Comparison of ENCODE assay signal across 8 cellular contexts in the genomic region with DNA sequence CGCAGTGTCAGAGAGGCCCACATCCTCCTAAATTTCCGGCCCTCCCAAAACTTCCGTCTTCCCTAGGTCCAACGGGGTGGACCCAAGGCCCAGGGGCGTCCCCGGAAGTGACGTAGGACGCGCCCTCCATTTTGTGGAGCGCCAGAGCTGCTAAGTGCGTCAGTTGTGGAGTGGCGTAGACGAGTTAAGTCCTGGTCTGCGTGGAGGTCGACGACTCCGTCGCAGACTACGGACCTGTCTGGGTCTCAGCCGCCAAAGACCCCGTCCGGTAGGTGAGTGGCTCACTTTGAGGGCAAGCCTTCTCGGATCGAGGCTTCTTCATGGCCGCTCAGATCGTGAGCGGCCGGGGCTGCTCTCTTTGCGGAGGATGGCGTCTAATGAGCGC. TPM values are rescaled to one million over a fixed set of nuclear protein-coding genes. Genes with fewer than 3 reads are reported as not detected.
DNase-seq lines count a peak whose midpoint lies in the region; ATAC-seq, FAIRE-seq and TF ChIP-seq lines count a peak whose summit lies in the region.

A gene (plus strand): TSS at position 159 of the 385 bp plus-strand sequence. CDS start 1,015 bp downstream, outside the sequence.

- peak within 1 kb of the TSS; percentile 98 for H2AK5ac ChIP-seq in H1 (ENCODE audit: low read depth, low read length)

- TF ChIP-seq CTCF in H1 (IDR thresholded peaks at IDR 0.05; ENCODE audit: control extremely low read depth in 1 of 3, insufficient read depth in 1 of 3, low read depth in 1 of 3, low read length in 3 of 3), result no peak

- peak within 1 kb of the TSS; percentile 99 for H4K5ac ChIP-seq in H1 (ENCODE audit: insufficient read length, low read depth, low read length)

- no peaks in the 10 kb centered on the region for H3K27me3 ChIP-seq in H1 (replicated peaks in 1 of 4; ENCODE audit: control insufficient read depth in 3 of 4, extremely low read depth in 1 of 4, insufficient read depth in 3 of 4, low read length in 3 of 4)

- peaks cover 36 to 42% (median 39%) of the 10 kb centered on the region in 4 experiments for H3K36me3 ChIP-seq in H1 (ENCODE audit: control insufficient read depth in 2 of 4, insufficient read depth in 4 of 4, low read length in 3 of 4)

- peaks cover 31% of the 10 kb centered on the region for H3K4me1 Mint-ChIP-seq in memory B cell

- H3K4me3 Mint-ChIP-seq in memory B cell, result peak within 1 kb of the TSS; percentile 98

- H3K79me2 ChIP-seq in H1 (ENCODE audit: control insufficient read depth in 1 of 2, insufficient read depth in 2 of 2, low read length in 2 of 2), result peaks cover 6 to 37% of the 10 kb centered on the region in 2 experiments

- peaks cover 14 to 15% of the 10 kb centered on the region in 2 experiments for H4K20me1 ChIP-seq in H1 (replicated peaks in 1 of 2; ENCODE audit: control insufficient read depth in 1 of 2, insufficient read depth in 2 of 2, low read length in 2 of 2)

- no peaks in the 10 kb centered on the region for H3K9me3 ChIP-seq in H1 (ENCODE audit: insufficient read depth in 2 of 2, low read depth in 1 of 2, low read length in 1 of 2)

- H3K4me1 ChIP-seq in H1 (replicated peaks in 1 of 4; ENCODE audit: control insufficient read depth in 3 of 4, insufficient read depth in 4 of 4, low read length in 3 of 4), result peaks cover 0 to 5% (median 3%) of the 10 kb centered on the region in 4 experiments; a peak in 5 of 7 replicates

- no peak within 1 kb of the TSS for H2BK20ac ChIP-seq in H1 (ENCODE audit: low read length)

- WGBS in H1 (ENCODE audit: extremely low coverage in 1 of 2, insufficient coverage in 1 of 2, insufficient read length in 1 of 2, insufficient replicate concordance in 2 of 2, low coverage in 1 of 2, low lambda C conversion rate in 2 of 2, missing lambda C conversion rate in 1 of 2), 2 experiments, result 2% methylated on average over 30 of the region's 31 CpGs; no CpG with 5 or more reads in 1 of the 2 experiments

- peaks cover 3% of the 10 kb centered on the region; the same call in 1 of the 2 replicates for H3K23me2 ChIP-seq in H1 (ENCODE audit: low read depth, low read length)

- H3K14ac ChIP-seq in H1 (ENCODE audit: insufficient read length), result no peak within 1 kb of the TSS

- peak within 1 kb of the TSS; percentile 99 for H3K18ac ChIP-seq in H1 (ENCODE audit: extremely low read depth, low read length)

- ATAC-seq in GM21367 (IDR thresholded peaks at IDR 0.05; ENCODE audit: unreplicated experiment) (peak; percentile 78), memory B cell (ENCODE audit: low read depth) (peak; percentile 83)

- no peak within 1 kb of the TSS for H3K23ac ChIP-seq in H1 (ENCODE audit: insufficient read length)

- H3K27ac Mint-ChIP-seq in memory B cell, result peak within 1 kb of the TSS; percentile 98

- peaks cover 9% of the 10 kb centered on the region; the same call in 1 of the 2 replicates for H3K79me1 ChIP-seq in H1 (ENCODE audit: low read depth, low read length)

- TF ChIP-seq RAD21 in H1 (IDR thresholded peaks at IDR 0.05 in 1 of 2, conservative IDR thresholded peaks at IDR 0.05 in 1 of 2; ENCODE audit: low read depth in 2 of 2, low read length in 2 of 2), result no peak

- FAIRE-seq in HTR-8/SVneo (lab: Jason Lieb, UNC) (no peak), H1 (lab: Jason Lieb, UNC) (no peak)

- TF ChIP-seq EP300 in H1 (IDR thresholded peaks at IDR 0.05; ENCODE audit: borderline replicate concordance in 1 of 2, low read depth in 2 of 2, low read length in 2 of 2), result no peak

- peak within 1 kb of the TSS; percentile 99 for H3K27ac ChIP-seq in H1 (ENCODE audit: low read depth, low read length)

- H3K27me3 Mint-ChIP-seq in memory B cell, result no peaks in the 10 kb centered on the region

- H4K8ac ChIP-seq in H1 (ENCODE audit: extremely low read depth, insufficient read depth, low read length), result peak within 1 kb of the TSS; percentile 100

- peaks cover 1% of the 10 kb centered on the region for H3K9me3 Mint-ChIP-seq in memory B cell

- H3K4ac ChIP-seq in H1 (replicated peaks; ENCODE audit: insufficient read length, low read depth, low read length), result peak within 1 kb of the TSS; percentile 94

- peak within 1 kb of the TSS; percentile 62 to 70 for H3K4me2 ChIP-seq in H1 (ENCODE audit: insufficient read depth in 1 of 2, low read depth in 2 of 2, low read length in 2 of 2)

- H3K56ac ChIP-seq in H1 (replicated peaks; ENCODE audit: insufficient read length, low read depth, low read length), result peak within 1 kb of the TSS; percentile 94

- CTCF ChIA-PET in H1 (lab: Charles Lee; ENCODE audit: partially characterized antibody), result interaction anchor here (0.6 to 1.0 kb wide), 5 partner anchors 36 to 298 kb away, joined by 3 to 4 read pairs (median 3); no protein-coding TSS in a partner anchor

- H4K91ac ChIP-seq in H1 (replicated peaks; ENCODE audit: insufficient read length, low read length), result peak within 1 kb of the TSS; percentile 92

- H3K36me3 Mint-ChIP-seq in memory B cell, result peaks cover 37% of the 10 kb centered on the region

- POLR2A ChIA-PET in H1 (lab: Charles Lee; ENCODE audit: partially characterized antibody), result interaction anchor here (0.6 to 3.8 kb wide), 30 partner anchors 9 to 369 kb away, joined by 3 to 39 read pairs (median 4); a partner anchor contains a TSS

- peak within 1 kb of the TSS; percentile 38 for H2BK120ac ChIP-seq in H1 (replicated peaks; ENCODE audit: low read depth, low read length)

- peak; percentile 86 for DNase-seq in COLO829 (ENCODE audit: low spot score)
- peak; percentile 100 for DNase-seq in HTR-8/SVneo (ENCODE audit: insufficient read length, low spot score)
- DNase-seq in NOMO-1 treated with dmso at 0.1 percent for 144 hours (lab: John Stamatoyannopoulos, UW; ENCODE audit: unreplicated experiment), result peak; percentile 97
- peak; percentile 83 to 89 (median 88) for DNase-seq in activated CD8-positive, alpha-beta memory T cell treated with anti-CD3 and anti-CD28 coated beads for 48 hours (ENCODE audit: low read depth in 2 of 3, low spot score in 2 of 3)
- DNase-seq in H1 (ENCODE audit: low read depth in 1 of 2, low spot score in 2 of 2), result peak; percentile 88 to 95
- DNase-seq in memory B cell (ENCODE audit: low spot score in 2 of 2), result peak; percentile 93
- DNase-seq in stimulated activated CD8-positive, alpha-beta memory T cell treated with anti-CD3 and anti-CD28 coated beads, Interleukin-12 subunit alpha, Interleukin-12 subunit beta, amount 100 ng/mL, for 24 hours (ENCODE audit: extremely low read depth), result peak; percentile 86

- peak; percentile 99 for TF ChIP-seq POLR2A in H1 (IDR thresholded peaks at IDR 0.05; ENCODE audit: control extremely low read depth in 1 of 2, low read depth in 2 of 2, low read length in 2 of 2)

- no peak within 1 kb of the TSS for H2BK15ac ChIP-seq in H1 (ENCODE audit: low read length)

- peak within 1 kb of the TSS; percentile 94 for H2BK12ac ChIP-seq in H1 (ENCODE audit: low read depth, low read length)

- H3K4me3 ChIP-seq in H1 (ENCODE audit: extremely low read depth in 1 of 4, insufficient read depth in 2 of 4, low read depth in 3 of 4, low read length in 4 of 4), result peak within 1 kb of the TSS; percentile 95 to 100 (median 98)

- H2BK5ac ChIP-seq in H1 (ENCODE audit: low read depth, low read length), result peak within 1 kb of the TSS; percentile 100

- H2AFZ ChIP-seq in H1 (ENCODE audit: low read length), result peak within 1 kb of the TSS; percentile 11

- H3K9ac ChIP-seq in H1 (replicated peaks in 1 of 4; ENCODE audit: extremely low read depth in 1 of 4, low read depth in 3 of 4, low read length in 3 of 4), result peak within 1 kb of the TSS; percentile 94 to 100 (median 100)

TF ChIP-seq in H1, 55 proteins besides CTCF, POLR2A, EP300 and RAD21 (continues in another document):
- no peak for TF ChIP-seq CBX8 (IDR thresholded peaks at IDR 0.05; ENCODE audit: borderline replicate concordance, low read depth, low read length)
- TF ChIP-seq, protein P1, sequence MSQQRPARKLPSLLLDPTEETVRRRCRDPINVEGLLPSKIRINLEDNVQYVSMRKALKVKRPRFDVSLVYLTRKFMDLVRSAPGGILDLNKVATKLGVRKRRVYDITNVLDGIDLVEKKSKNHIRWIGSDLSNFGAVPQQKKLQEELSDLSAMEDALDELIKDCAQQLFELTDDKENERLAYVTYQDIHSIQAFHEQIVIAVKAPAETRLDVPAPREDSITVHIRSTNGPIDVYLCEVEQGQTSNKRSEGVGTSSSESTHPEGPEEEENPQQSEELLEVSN (IDR thresholded peaks at IDR 0.05), result no peak
- no peak for TF ChIP-seq NRF1 (IDR thresholded peaks at IDR 0.05; ENCODE audit: low read depth, low read length)
- TF ChIP-seq, protein P2, sequence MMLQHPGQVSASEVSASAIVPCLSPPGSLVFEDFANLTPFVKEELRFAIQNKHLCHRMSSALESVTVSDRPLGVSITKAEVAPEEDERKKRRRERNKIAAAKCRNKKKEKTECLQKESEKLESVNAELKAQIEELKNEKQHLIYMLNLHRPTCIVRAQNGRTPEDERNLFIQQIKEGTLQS (IDR thresholded peaks at IDR 0.05; ENCODE audit: insufficient read depth, low read depth, low read length), result no peak
- TF ChIP-seq BACH1 (IDR thresholded peaks at IDR 0.05; ENCODE audit: low read length), result no peak
- peak; percentile 99 for TF ChIP-seq PHF8 (conservative IDR thresholded peaks at IDR 0.05; ENCODE audit: low read depth, low read length)
- TF ChIP-seq BCL11A (IDR thresholded peaks at IDR 0.05; ENCODE audit: low read depth in 2 of 2, low read length in 2 of 2), result no peak
- no peak for TF ChIP-seq SAP30 (IDR thresholded peaks at IDR 0.05; ENCODE audit: insufficient read depth, insufficient replicate concordance, low read length)
- TF ChIP-seq ZNF274 (IDR thresholded peaks at IDR 0.05; ENCODE audit: borderline replicate concordance, extremely low read depth, low read length), result no peak
- TF ChIP-seq TBP (IDR thresholded peaks at IDR 0.05; ENCODE audit: low read depth, low read length), result peak; percentile 97
- TF ChIP-seq FOSL1 (IDR thresholded peaks at IDR 0.05; ENCODE audit: insufficient read depth, low read depth, low read length), result no peak
- TF ChIP-seq RNF2 (IDR thresholded peaks at IDR 0.05; ENCODE audit: borderline replicate concordance, low read depth, low read length, missing control alignments, poor library complexity, severe bottlenecking), result no peak
- TF ChIP-seq TAF7 (optimal IDR thresholded peaks at IDR 0.05; ENCODE audit: borderline replicate concordance, low read depth, low read length), result peak; percentile 96
- peak; percentile 100 for TF ChIP-seq POLR2AphosphoS5 (IDR thresholded peaks at IDR 0.05; ENCODE audit: low read depth, low read length)
- TF ChIP-seq SP4 (IDR thresholded peaks at IDR 0.05; ENCODE audit: low read length), result peak; percentile 34; the same call in 1 of the 2 replicates

RNA-seq across cellular contexts. Expression of the gene that starts here (rescaled TPM):
- total RNA-seq in H1 (2021; fragmentation: NEBNext Ultra II Directional; extraction: Animal tissue kit (Norgen Biotek cat#: 25700)), result 226 and 238 TPM in 2 replicates
- polyA plus RNA-seq in H1 (2011; rRNA removed), result 101 and 114 TPM in 2 replicates
- 369 TPM for polyA plus RNA-seq in H1 (2011; cell fraction: cytosol; rRNA removed)
- polyA plus RNA-seq in H1 (2011; cell fraction: nucleus; rRNA removed), result 200 TPM
- polyA plus RNA-seq in H1 (2012, experiment 1 of 2), result 380 to 494 TPM (median 401 TPM) in 4 replicates
- polyA plus RNA-seq in H1 (2012, experiment 2 of 2), result 62.0 TPM
- polyA plus RNA-seq in H1 (2013, experiment 1 of 2), result 219 TPM
- polyA plus RNA-seq in H1 (2013, experiment 2 of 2), result 196 TPM
- polyA minus RNA-seq in H1 (2011; rRNA and poly(A)+ RNA removed), result 82.9 and 96.4 TPM in 2 replicates
- polyA minus RNA-seq in H1 (2011; cell fraction: cytosol; rRNA and poly(A)+ RNA removed), result 118 TPM
- 225 TPM for polyA minus RNA-seq in H1 (2011; cell fraction: nucleus; rRNA and poly(A)+ RNA removed)

Comparison
In these comparisons a context has a peak if more than half of its experiments do, and no peak if none do; other contexts are left out.
1. Peak in every context shown above with its lines: DNase-seq, ATAC-seq, H3K4me3 ChIP-seq and H3K27ac ChIP-seq.